Comparison of ENCODE assay signal across 1 cellular context in genomic region chr12:110966081-110966760, GRCh38.
TF ChIP-seq lines count a peak whose summit lies in the region.

No MANE protein-coding gene starts in this region.

TF ChIP-seq in H1, 55 proteins besides CTCF, POLR2A, EP300 and RAD21:
- TF ChIP-seq CBX8 (IDR thresholded peaks at IDR 0.05; ENCODE audit: borderline replicate concordance, low read depth, low read length) (no peak), TEAD4 (IDR thresholded peaks at IDR 0.05; ENCODE audit: low read depth, low read length) (no peak), MAX (IDR thresholded peaks at IDR 0.05) (no peak), USF2 (IDR thresholded peaks at IDR 0.05; ENCODE audit: low read length) (no peak), SP1 (IDR thresholded peaks at IDR 0.05; ENCODE audit: low read depth, low read length) (no peak), RNF2 (IDR thresholded peaks at IDR 0.05; ENCODE audit: borderline replicate concordance, low read depth, low read length, missing control alignments, poor library complexity, severe bottlenecking) (no peak), ASH2L (IDR thresholded peaks at IDR 0.05; ENCODE audit: low read length) (no peak), SUZ12 (IDR thresholded peaks at IDR 0.05; ENCODE audit: low read length) (no peak), JUN (IDR thresholded peaks at IDR 0.05; ENCODE audit: low read depth, low read length) (no peak), FOSL1 (IDR thresholded peaks at IDR 0.05; ENCODE audit: insufficient read depth, low read depth, low read length) (no peak), TBP (IDR thresholded peaks at IDR 0.05; ENCODE audit: low read depth, low read length) (no peak), YY1 (IDR thresholded peaks at IDR 0.05; ENCODE audit: low read depth, low read length) (no peak), SRF (IDR thresholded peaks at IDR 0.05; ENCODE audit: low read depth, low read length) (no peak), E2F6 (IDR thresholded peaks at IDR 0.05) (no peak), SAP30 (IDR thresholded peaks at IDR 0.05; ENCODE audit: insufficient read depth, insufficient replicate concordance, low read length) (no peak), RBBP5 (IDR thresholded peaks at IDR 0.05; ENCODE audit: borderline replicate concordance, low read depth, low read length) (no peak), NANOG (IDR thresholded peaks at IDR 0.05; ENCODE audit: insufficient read depth, low read depth, low read length, poor library complexity, severe bottlenecking) (no peak)
TF ChIP-seq in H1: peak in this region for 0.
